In the genomic region with DNA sequence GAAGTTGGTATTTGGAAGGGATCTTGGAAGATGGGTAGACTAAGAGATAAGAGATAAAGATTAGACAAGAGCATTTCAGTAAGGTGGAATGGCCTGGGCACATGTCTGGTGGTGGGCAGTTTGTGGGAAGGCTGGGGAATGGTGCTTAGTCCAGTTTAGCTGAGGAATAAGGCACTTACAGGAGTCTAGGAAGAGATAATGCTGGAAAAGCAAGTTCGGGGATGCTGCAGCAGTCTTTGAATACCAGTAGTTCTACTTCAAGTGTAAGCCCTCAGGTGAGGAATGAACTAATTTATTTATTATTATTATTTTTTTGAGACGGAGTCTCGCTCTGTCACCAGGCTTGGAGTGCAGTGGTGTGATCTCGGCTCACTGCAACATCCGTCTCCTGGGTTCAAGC, we compare ENCODE assay signal across 5 cellular contexts. TPM values are rescaled to one million over a fixed set of nuclear protein-coding genes. Genes with fewer than 3 reads are reported as not detected.
"Had no signal": no experiment of that assay in that cellular context is flagged by ENCODE, and none has a peak within 500 bp of the region (broad histone marks: within the 10 kb centered on the region; RNA-seq: fewer than 3 reads in every experiment).

No MANE protein-coding gene starts in this region.

RNA-seq across cellular contexts. Expression of a gene that starts 22.6 kb away (rescaled TPM):
- total RNA-seq: LHCN-M2, MCF 10A, NCI-H460, Right ventricle myocardium inferior, SK-MEL-5 had no signal
